In the genomic region with DNA sequence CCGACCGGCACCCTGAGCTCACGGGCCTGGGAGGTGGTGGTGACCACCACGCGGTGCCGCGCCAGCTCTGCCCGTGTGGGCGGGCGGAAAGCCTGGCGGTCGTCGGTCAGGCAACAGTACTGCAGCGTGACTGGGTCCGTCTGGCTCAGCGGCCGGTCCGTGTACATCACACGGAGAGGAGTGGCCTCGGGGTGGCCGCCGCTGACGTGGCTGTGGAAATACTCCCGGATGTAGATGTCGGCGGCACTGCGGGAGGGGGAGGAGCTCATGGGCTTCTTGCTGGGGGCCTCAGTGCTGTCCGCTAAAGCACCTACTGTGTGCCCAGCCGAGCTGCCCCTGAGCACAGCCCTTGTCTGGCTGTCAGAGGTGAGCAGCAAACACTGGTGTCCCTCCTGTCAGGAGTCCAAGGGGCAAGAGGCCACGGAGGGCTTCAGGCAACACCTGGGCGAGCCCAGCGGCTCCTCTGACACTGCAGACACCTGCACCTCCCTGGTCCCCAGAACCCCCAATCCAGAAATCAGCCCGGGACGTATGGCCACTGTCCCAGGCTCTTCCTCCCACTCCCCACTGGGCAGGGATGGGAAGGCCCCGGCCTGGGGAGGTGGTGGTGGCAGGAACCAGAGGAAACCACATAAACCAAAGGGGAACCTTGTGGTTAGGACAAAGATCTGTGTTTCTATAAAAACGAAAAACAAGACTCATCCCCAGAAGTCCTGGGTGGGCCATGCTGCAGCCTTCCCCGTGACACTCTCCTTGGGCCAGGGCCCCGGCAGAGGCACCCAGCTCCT, we compare ENCODE assay signal across 9 cellular contexts. TPM values are rescaled to one million over a fixed set of nuclear protein-coding genes. Genes with fewer than 3 reads are reported as not detected.
A peak's percentile ranks its signal among the peaks of the same experiment; 100 is the strongest.
DNase-seq lines count a peak whose midpoint lies in the region; ATAC-seq and TF ChIP-seq lines count a peak whose summit lies in the region.
"Had no signal": no experiment of that assay in that cellular context is flagged by ENCODE, and none has a peak within 500 bp of the region (broad histone marks: within the 10 kb centered on the region; RNA-seq: fewer than 3 reads in every experiment).

No MANE protein-coding gene starts in this region.

- H3K27me3 Mint-ChIP-seq in T-helper 17 cell = no peaks in the 10 kb centered on the region
- peaks cover 66% of the 10 kb centered on the region for H3K27me3 Mint-ChIP-seq in dendritic cell treated with granulocyte-macrophage colony-stimulating factor and Interleukin-4, amounts not matched to agents 40 ng/mL and 50 ng/mL, for 4 days
- H3K27me3 Mint-ChIP-seq in stimulated activated memory B cell treated with anti-CD40 and anti-IgM and Interleukin-4, amounts not matched to agents 10 μg/mL and 1 μg/mL and 100 μg/mL, for 72 hours = no peaks in the 10 kb centered on the region

- peaks cover 15% of the 10 kb centered on the region for H3K4me1 Mint-ChIP-seq in T-helper 17 cell
- H3K4me1 Mint-ChIP-seq in dendritic cell treated with granulocyte-macrophage colony-stimulating factor and Interleukin-4, amounts not matched to agents 40 ng/mL and 50 ng/mL, for 4 days (ENCODE audit: low read depth) = peaks cover 36% of the 10 kb centered on the region
- H3K4me1 Mint-ChIP-seq in stimulated activated memory B cell treated with anti-CD40 and anti-IgM and Interleukin-4, amounts not matched to agents 10 μg/mL and 1 μg/mL and 100 μg/mL, for 72 hours = peaks cover 34% of the 10 kb centered on the region

- ATAC-seq in GM18505 (IDR thresholded peaks at IDR 0.05; ENCODE audit: unreplicated experiment) (peak; percentile 42), HG02938 (IDR thresholded peaks at IDR 0.05; ENCODE audit: unreplicated experiment) (peak; percentile 50), T-helper 17 cell (peak; percentile 72)
- ATAC-seq in stimulated activated memory B cell treated with anti-CD40 and anti-IgM and Interleukin-4, amounts not matched to agents 10 μg/mL and 1 μg/mL and 100 μg/mL, for 72 hours = peak; percentile 85

- intact Hi-C loops in dendritic cell treated with granulocyte-macrophage colony-stimulating factor and Interleukin-4, amounts not matched to agents 40 ng/mL and 50 ng/mL, for 4 days (cut with micrococcal nuclease) = loop anchor here (1.0 to 5.0 kb wide), 3 partner anchors 30 to 59 kb away; partner anchors contain the start of genes GMEB2 and PTK6

- no peak overlapping the region for H3K27ac Mint-ChIP-seq in T-helper 17 cell
- H3K27ac Mint-ChIP-seq in dendritic cell treated with granulocyte-macrophage colony-stimulating factor and Interleukin-4, amounts not matched to agents 40 ng/mL and 50 ng/mL, for 4 days = peak overlapping the region; percentile 89
- peak overlapping the region; percentile 82 for H3K27ac Mint-ChIP-seq in stimulated activated memory B cell treated with anti-CD40 and anti-IgM and Interleukin-4, amounts not matched to agents 10 μg/mL and 1 μg/mL and 100 μg/mL, for 72 hours

- H3K4me3 Mint-ChIP-seq in T-helper 17 cell = peak overlapping the region; percentile 89
- H3K4me3 Mint-ChIP-seq in dendritic cell treated with granulocyte-macrophage colony-stimulating factor and Interleukin-4, amounts not matched to agents 40 ng/mL and 50 ng/mL, for 4 days = peak overlapping the region; percentile 70
- H3K4me3 Mint-ChIP-seq in stimulated activated memory B cell treated with anti-CD40 and anti-IgM and Interleukin-4, amounts not matched to agents 10 μg/mL and 1 μg/mL and 100 μg/mL, for 72 hours = peak overlapping the region; percentile 77

- peak; percentile 8 for TF ChIP-seq POLR2A in GM18505 (IDR thresholded peaks at IDR 0.05; ENCODE audit: borderline replicate concordance, extremely low read depth, insufficient read depth, insufficient read length)

- no peaks in the 10 kb centered on the region for H3K9me3 ChIP-seq in T-helper 17 cell (ENCODE audit: control insufficient read depth, low read length, poor library complexity, severe bottlenecking)

- no peaks in the 10 kb centered on the region for H3K36me3 Mint-ChIP-seq in T-helper 17 cell (ENCODE audit: low read depth)
- peaks cover 62% of the 10 kb centered on the region for H3K36me3 Mint-ChIP-seq in dendritic cell treated with granulocyte-macrophage colony-stimulating factor and Interleukin-4, amounts not matched to agents 40 ng/mL and 50 ng/mL, for 4 days (ENCODE audit: low read depth)
- H3K36me3 Mint-ChIP-seq in stimulated activated memory B cell treated with anti-CD40 and anti-IgM and Interleukin-4, amounts not matched to agents 10 μg/mL and 1 μg/mL and 100 μg/mL, for 72 hours = peaks cover 7% of the 10 kb centered on the region

- DNase-seq in T-helper 17 cell (peak in 2 of 3 donors; percentile 23 to 28), 8988T (no peak), NCI-H2081 (lab: John Stamatoyannopoulos, UW) (no peak), T1000 (lab: John Stamatoyannopoulos, UW) (no peak)

- H3K9me3 Mint-ChIP-seq in dendritic cell treated with granulocyte-macrophage colony-stimulating factor and Interleukin-4, amounts not matched to agents 40 ng/mL and 50 ng/mL, for 4 days = no peaks in the 10 kb centered on the region
- no peaks in the 10 kb centered on the region for H3K9me3 Mint-ChIP-seq in stimulated activated memory B cell treated with anti-CD40 and anti-IgM and Interleukin-4, amounts not matched to agents 10 μg/mL and 1 μg/mL and 100 μg/mL, for 72 hours

RNA-seq across cellular contexts. Expression of gene HELZ2, which starts 6.5 kb away (rescaled TPM):
- total RNA-seq in T-helper 17 cell = 10 to 100 TPM; 48.0 to 54.8 TPM

RNA-seq across cellular contexts. Expression of gene FNDC11, which starts 13.6 kb away (rescaled TPM):
- total RNA-seq in T-helper 17 cell = under 1 TPM; 0.44 to 0.99 TPM

RNA-seq across cellular contexts. Expression of gene SRMS, which starts 20.0 kb away (rescaled TPM):
- total RNA-seq in T-helper 17 cell = not detected
- total RNA-seq: skeletal muscle tissue had no signal

RNA-seq across cellular contexts. Expression of gene PTK6, which starts 30.4 kb away (rescaled TPM):
- total RNA-seq in T-helper 17 cell = under 1 TPM; 0.50 to 0.80 TPM
- total RNA-seq: skeletal muscle tissue had no signal

RNA-seq across cellular contexts. Expression of gene PPDPF, which starts 47.0 kb away (rescaled TPM):
- 100 to 1,000 TPM; 149 to 271 TPM for total RNA-seq in T-helper 17 cell

Comparison
In these comparisons a context has a peak if more than half of its experiments do, and no peak if none do; other contexts are left out.
1. DNase-seq: peak in T-helper 17 cell (2 of 3); none in 8988T (single experiment), NCI-H2081 (0 of 2) and T1000 (single experiment).
2. Peak in every context shown above with its lines, with median percentiles within 50 percentile points of each other: ATAC-seq and H3K4me3 Mint-ChIP-seq.